15 cellular contexts compared by ENCODE assay signal in the genomic region with DNA sequence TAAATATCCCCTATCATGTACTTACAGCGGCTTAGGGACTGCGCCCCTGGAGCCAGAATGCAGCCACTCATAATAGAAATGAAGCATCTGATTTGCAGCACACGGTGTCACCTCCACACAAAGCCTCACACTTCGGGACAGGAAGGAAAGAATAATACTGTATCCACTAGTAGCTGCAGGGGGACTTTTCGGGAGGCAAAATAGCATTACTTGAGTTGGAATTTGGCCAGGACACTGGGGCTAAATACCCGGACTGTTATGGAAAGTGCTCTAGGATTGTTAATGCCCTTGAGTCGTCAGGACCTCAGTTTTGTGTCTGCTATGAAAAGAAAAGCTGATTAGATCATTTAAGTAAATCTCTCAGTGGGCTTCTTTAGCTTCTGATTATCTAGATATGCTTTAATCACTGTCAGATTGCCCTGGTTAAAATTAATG.
A peak's percentile ranks its signal among the peaks of the same experiment; 100 is the strongest.
DNase-seq lines count a peak whose midpoint lies in the region; TF ChIP-seq lines count a peak whose summit lies in the region.
"Had no signal": no experiment of that assay in that cellular context is flagged by ENCODE, and none has a peak within 500 bp of the region (broad histone marks: within the 10 kb centered on the region; RNA-seq: fewer than 3 reads in every experiment).

No MANE protein-coding gene starts in this region.

- no peaks in the 10 kb centered on the region for H3K4me1 ChIP-seq in suprapubic skin
- H3K4me1 ChIP-seq: SJSA1 had no signal

- no peaks in the 10 kb centered on the region for H3K9me3 ChIP-seq in suprapubic skin
- H3K9me3 ChIP-seq: SJSA1 had no signal

- H3K36me3 ChIP-seq in suprapubic skin = no peaks in the 10 kb centered on the region
- H3K36me3 ChIP-seq: SJSA1 had no signal

- no peak for TF ChIP-seq CTCF in suprapubic skin (IDR thresholded peaks at IDR 0.05)

- H3K4me3 ChIP-seq in suprapubic skin = no peak overlapping the region
- H3K4me3 ChIP-seq: SJSA1 had no signal

- no peak overlapping the region for H3K27ac ChIP-seq in suprapubic skin
- H3K27ac ChIP-seq: C4-2B, epithelial cell of prostate, SJSA1 had no signal

- no peak for TF ChIP-seq POLR2A in suprapubic skin (IDR thresholded peaks at IDR 0.05)

- H3K27me3 ChIP-seq in suprapubic skin = no peaks in the 10 kb centered on the region
- H3K27me3 ChIP-seq: SJSA1 had no signal

- TF ChIP-seq EP300 in suprapubic skin (IDR thresholded peaks at IDR 0.05) = no peak

- 58% methylated on average over 7 of the region's 7 CpGs for WGBS in suprapubic skin

- DNase-seq in NCI-H2081 (lab: John Stamatoyannopoulos, UW) (peak; percentile 51 to 69), NCI-H2081 treated with DMSO at 0.1 percent for 48 hours (lab: John Stamatoyannopoulos, UW) (no peak), NCI-H524 treated with DMSO at 0.1 percent for 48 hours (lab: John Stamatoyannopoulos, UW) (peak; percentile 37), cerebellum (ENCODE audit: low spot score) (peak; percentile 28), retina (peak; percentile 34), suprapubic skin (ENCODE audit: low spot score in 2 of 2) (no peak), hippocampal formation (lab: John Stamatoyannopoulos, UW) (no peak)
- no peak for DNase-seq in activated CD8-positive, alpha-beta memory T cell treated with anti-CD3 and anti-CD28 coated beads, Interleukin-2, amount 50 U/mL, for 4 hours
- DNase-seq: activated CD8-positive, alpha-beta T cell treated with anti-CD3 and anti-CD28 coated beads for 36 hours; DND-41; NCI-H187; stimulated activated CD4-positive, alpha-beta T cell treated with anti-CD3 and anti-CD28 coated beads, Interleukin-4, amount 100 ng/mL, for 1 hour had no signal

Comparison
In these comparisons a context has a peak if more than half of its experiments do, and no peak if none do; other contexts are left out.
1. DNase-seq: peak in NCI-H2081 (2 of 2), NCI-H524 treated with DMSO at 0.1 percent for 48 hours (single experiment), cerebellum (single experiment) and retina (single experiment); none in NCI-H2081 treated with DMSO at 0.1 percent for 48 hours (single experiment), activated CD8-positive, alpha-beta memory T cell treated with anti-CD3 and anti-CD28 coated beads, Interleukin-2, amount 50 U/mL, for 4 hours (single experiment), suprapubic skin (0 of 2) and hippocampal formation (0 of 2).